8 cellular contexts compared by ENCODE assay signal in genomic region chr6:106559659-106560058, GRCh38.
DNase-seq lines count a peak whose midpoint lies in the region; ATAC-seq, FAIRE-seq and TF ChIP-seq lines count a peak whose summit lies in the region.
"Not testable (repeated sequence)": the region's sequence is repeated elsewhere in the genome, so short reads cannot be mapped to it uniquely, and the experiment has no call there.

No MANE protein-coding gene starts in this region.

- TF ChIP-seq CTCF in CD14-positive monocyte (IDR thresholded peaks at IDR 0.05); RWPE2 (IDR thresholded peaks at IDR 0.05; ENCODE audit: poor library complexity, severe bottlenecking); GM12878 (IDR thresholded peaks at IDR 0.05 in 2 of 3, conservative IDR thresholded peaks at IDR 0.05 in 1 of 3; ENCODE audit: control insufficient read depth in 2 of 3, extremely low read depth in 1 of 3, insufficient read depth in 1 of 3, low read depth in 3 of 3, low read length in 3 of 3): not testable (repeated sequence)

- H3K27me3 Mint-ChIP-seq in CD14-positive monocyte (ENCODE audit: low read depth in 3 of 3); activated CD4-positive, alpha-beta T cell treated with anti-CD3 and anti-CD28 coated beads for 36 hours; activated T-cell treated with anti-CD3 and anti-CD28 coated beads, Interleukin-2, amount 50 U/mL, for 72 hours (ENCODE audit: low read depth); central memory CD8-positive, alpha-beta T cell: not testable (repeated sequence)

- H3K9me3 ChIP-seq in RWPE2 (ENCODE audit: severe bottlenecking); GM12878 (replicated peaks; ENCODE audit: control insufficient read depth, insufficient read depth, low read length): not testable (repeated sequence)

- H3K4me1 Mint-ChIP-seq in CD14-positive monocyte = peaks cover 40% of the 10 kb centered on the region
- peaks cover 18% of the 10 kb centered on the region for H3K4me1 Mint-ChIP-seq in activated CD4-positive, alpha-beta T cell treated with anti-CD3 and anti-CD28 coated beads for 36 hours
- peaks cover 35% of the 10 kb centered on the region for H3K4me1 Mint-ChIP-seq in activated T-cell treated with anti-CD3 and anti-CD28 coated beads, Interleukin-2, amount 50 U/mL, for 72 hours (ENCODE audit: low read depth)
- not testable (repeated sequence) for H3K4me1 Mint-ChIP-seq in central memory CD8-positive, alpha-beta T cell

- H3K4me3 ChIP-seq in RWPE2 (ENCODE audit: severe bottlenecking); GM12878: not testable (repeated sequence)

- TF ChIP-seq RAD21 in GM12878 (IDR thresholded peaks at IDR 0.05; ENCODE audit: insufficient read depth, low read depth, low read length) = not testable (repeated sequence)

- H3K79me2 ChIP-seq in GM12878 (ENCODE audit: control insufficient read depth, insufficient read depth, low read length) = not testable (repeated sequence)

- peak overlapping the region in 6 of 7 donors; percentile 13 to 83 (median 72) for H3K27ac Mint-ChIP-seq in CD14-positive monocyte
- not testable (repeated sequence) for H3K27ac Mint-ChIP-seq in activated CD4-positive, alpha-beta T cell treated with anti-CD3 and anti-CD28 coated beads for 36 hours; activated T-cell treated with anti-CD3 and anti-CD28 coated beads, Interleukin-2, amount 50 U/mL, for 72 hours
- H3K27ac Mint-ChIP-seq in central memory CD8-positive, alpha-beta T cell (ENCODE audit: low read depth) = peak overlapping the region; percentile 71

- H2AFZ ChIP-seq in GM12878 (ENCODE audit: control insufficient read depth, low read depth, low read length) = not testable (repeated sequence)

- not testable (repeated sequence) for TF ChIP-seq EP300 in GM12878 (IDR thresholded peaks at IDR 0.05; ENCODE audit: borderline replicate concordance in 1 of 2, control insufficient read depth in 1 of 2, low read depth in 2 of 2, low read length in 2 of 2)

- not testable (repeated sequence) for DNase-seq in CD14-positive monocyte (ENCODE audit: low spot score); RWPE2 (ENCODE audit: low spot score); activated CD4-positive, alpha-beta T cell treated with anti-CD3 and anti-CD28 coated beads for 36 hours; activated T-cell treated with anti-CD3 and anti-CD28 coated beads, Interleukin-2, amount 50 U/mL, for 72 hours; GM12878 (ENCODE audit: low read depth, low spot score); central memory CD8-positive, alpha-beta T cell (ENCODE audit: low spot score in 2 of 2); epithelial cell of prostate (ENCODE audit: low read depth, low spot score); stimulated activated naive CD8-positive, alpha-beta T cell treated with anti-CD3 and anti-CD28 coated beads, Interleukin-15, Interleukin-2, amounts not matched to agents 100 U/mL and 50 U/mL, for 24 hours

- H3K4me2 ChIP-seq in GM12878 (ENCODE audit: control insufficient read depth, insufficient read depth) = not testable (repeated sequence)

- SMC1A ChIA-PET in GM12878 (lab: Charles Lee; ENCODE audit: uncharacterized antibody, unreplicated experiment) = interaction anchor here (0.6 to 1.5 kb wide), 8 partner anchors 26 to 310 kb away, joined by 3 to 6 read pairs (median 4); no protein-coding TSS in a partner anchor

- intact Hi-C loops in CD14-positive monocyte (cut with micrococcal nuclease) = loop anchor here in 1 of 2 donors (2.0 to 10.0 kb wide), 2 partner anchors 49 to 225 kb away; no protein-coding TSS in a partner anchor
- intact Hi-C loops in activated CD4-positive, alpha-beta T cell treated with anti-CD3 and anti-CD28 coated beads for 36 hours (cut with DNase I, micrococcal nuclease) = loop anchor here in 1 of 2 experiments (5.0 to 10.0 kb wide), 2 partner anchors 47 to 195 kb away; partner anchors contain the start of gene CRYBG1
- intact Hi-C loops in GM12878 (cut with micrococcal nuclease; ENCODE audit: unreplicated experiment) = not testable (repeated sequence)

- POLR2A ChIA-PET in activated CD4-positive, alpha-beta T cell treated with anti-CD3 and anti-CD28 coated beads for 36 hours (lab: Charles Lee) = interaction anchor here (0.7 kb wide), 1 partner anchor 53 kb away, joined by 3 read pairs; no protein-coding TSS in a partner anchor
- POLR2A ChIA-PET in GM12878 (lab: Charles Lee) = not testable (repeated sequence)

- ATAC-seq in RWPE2 (ENCODE audit: low read depth); GM12878; central memory CD8-positive, alpha-beta T cell (replicated peaks; ENCODE audit: extremely low read depth, poor library complexity, severe bottlenecking): not testable (repeated sequence)
- ATAC-seq in activated CD4-positive, alpha-beta T cell treated with anti-CD3 and anti-CD28 coated beads for 36 hours = peak; percentile 52
- ATAC-seq in activated T-cell treated with anti-CD3 and anti-CD28 coated beads, Interleukin-2, amount 50 U/mL, for 72 hours (replicated peaks in 1 of 2) = peak; percentile 28 to 34
- ATAC-seq in stimulated activated naive CD8-positive, alpha-beta T cell treated with anti-CD3 and anti-CD28 coated beads, Interleukin-15, Interleukin-2, amounts not matched to agents 100 U/mL and 50 U/mL, for 24 hours = peak; percentile 40

- not testable (repeated sequence) for H3K4me3 Mint-ChIP-seq in CD14-positive monocyte; activated CD4-positive, alpha-beta T cell treated with anti-CD3 and anti-CD28 coated beads for 36 hours; activated T-cell treated with anti-CD3 and anti-CD28 coated beads, Interleukin-2, amount 50 U/mL, for 72 hours; central memory CD8-positive, alpha-beta T cell

- H4K20me1 ChIP-seq in GM12878 (ENCODE audit: control insufficient read depth, insufficient read depth) = not testable (repeated sequence)

- BruUV-seq in GM12878 (replicated peaks; lab: Mats Ljungman, UMichigan) = not testable (repeated sequence)

- H3K9me3 Mint-ChIP-seq in CD14-positive monocyte; activated CD4-positive, alpha-beta T cell treated with anti-CD3 and anti-CD28 coated beads for 36 hours (ENCODE audit: low read depth); activated T-cell treated with anti-CD3 and anti-CD28 coated beads, Interleukin-2, amount 50 U/mL, for 72 hours; central memory CD8-positive, alpha-beta T cell: not testable (repeated sequence)

- TF ChIP-seq POLR2A in GM12878 (IDR thresholded peaks at IDR 0.05; ENCODE audit: low read depth, low read length) = not testable (repeated sequence)

- peaks cover 33% of the 10 kb centered on the region for H3K4me1 ChIP-seq in RWPE2 (ENCODE audit: insufficient read depth, poor library complexity, severe bottlenecking)
- H3K4me1 ChIP-seq in GM12878 (ENCODE audit: control insufficient read depth, insufficient read depth, low read length) = not testable (repeated sequence)

- H3K36me3 Mint-ChIP-seq in CD14-positive monocyte = peaks cover 57 to 78% of the 10 kb centered on the region in 2 donors
- peaks cover 45% of the 10 kb centered on the region for H3K36me3 Mint-ChIP-seq in activated CD4-positive, alpha-beta T cell treated with anti-CD3 and anti-CD28 coated beads for 36 hours (ENCODE audit: low read depth)
- peaks cover 9 to 22% of the 10 kb centered on the region in 2 donors for H3K36me3 Mint-ChIP-seq in activated T-cell treated with anti-CD3 and anti-CD28 coated beads, Interleukin-2, amount 50 U/mL, for 72 hours (ENCODE audit: insufficient read depth in 2 of 2)
- H3K36me3 Mint-ChIP-seq in central memory CD8-positive, alpha-beta T cell (ENCODE audit: insufficient read depth) = peaks cover 78% of the 10 kb centered on the region

- peaks cover 88% of the 10 kb centered on the region for H3K36me3 ChIP-seq in RWPE2 (ENCODE audit: low read depth)
- H3K36me3 ChIP-seq in GM12878 (ENCODE audit: control insufficient read depth in 2 of 2, insufficient read depth in 2 of 2, low read length in 1 of 2) = peaks cover under 1 to 39% of the 10 kb centered on the region in 2 experiments; a peak in 3 of 4 replicates

- FAIRE-seq in GM12878 (lab: Jason Lieb, UNC) = not testable (repeated sequence)

- WGBS in GM12878 (ENCODE audit: insufficient coverage, insufficient replicate concordance, low lambda C conversion rate, missing lambda C conversion rate) = 89% methylated on average over 5 of the region's 5 CpGs

- H3K27me3 ChIP-seq in RWPE2 (ENCODE audit: insufficient read depth, poor library complexity, severe bottlenecking); GM12878 (replicated peaks in 1 of 2; ENCODE audit: control insufficient read depth in 2 of 2, insufficient read depth in 2 of 2, low read length in 1 of 2): not testable (repeated sequence)

- in situ Hi-C loops in GM12878 (cut with MboI) = not testable (repeated sequence)

- H3K27ac ChIP-seq in RWPE2 (ENCODE audit: poor library complexity, severe bottlenecking) = peak overlapping the region; percentile 65
- H3K27ac ChIP-seq in GM12878 (ENCODE audit: control insufficient read depth, insufficient read depth) = not testable (repeated sequence)
- peak overlapping the region; percentile 66 for H3K27ac ChIP-seq in epithelial cell of prostate

- CTCF ChIA-PET in activated CD4-positive, alpha-beta T cell treated with anti-CD3 and anti-CD28 coated beads for 36 hours (lab: Charles Lee) = interaction anchor here (0.9 to 1.8 kb wide), 6 partner anchors 48 to 224 kb away, joined by 3 to 6 read pairs (median 4); no protein-coding TSS in a partner anchor
- CTCF ChIA-PET in GM12878 (lab: Yijun Ruan, JAX) = interaction anchor here (5.0 to 16.5 kb wide), 2 partner anchors 47 to 113 kb away, joined by 37 to 403 read pairs; no protein-coding TSS in a partner anchor

- RAD21 ChIA-PET in GM12878 (lab: Charles Lee; ENCODE audit: unreplicated experiment) = interaction anchor here (0.8 to 1.5 kb wide), 2 partner anchors 39 to 420 kb away, joined by 3 read pairs; no protein-coding TSS in a partner anchor

- H3K9ac ChIP-seq in GM12878 (ENCODE audit: control insufficient read depth, insufficient read depth, low read length) = not testable (repeated sequence)

TF ChIP-seq in GM12878, 131 proteins besides CTCF, POLR2A, EP300 and RAD21:
- TF ChIP-seq POLR2AphosphoS5 (IDR thresholded peaks at IDR 0.05; ENCODE audit: low read length) = 0 out of 2 replicates have a peak, but pooled peaks have one; percentile 24
TF ChIP-seq in GM12878: peak in this region for 1; not testable (repeated sequence) for 130.
